12 cellular contexts compared by ENCODE assay signal in the genomic region with DNA sequence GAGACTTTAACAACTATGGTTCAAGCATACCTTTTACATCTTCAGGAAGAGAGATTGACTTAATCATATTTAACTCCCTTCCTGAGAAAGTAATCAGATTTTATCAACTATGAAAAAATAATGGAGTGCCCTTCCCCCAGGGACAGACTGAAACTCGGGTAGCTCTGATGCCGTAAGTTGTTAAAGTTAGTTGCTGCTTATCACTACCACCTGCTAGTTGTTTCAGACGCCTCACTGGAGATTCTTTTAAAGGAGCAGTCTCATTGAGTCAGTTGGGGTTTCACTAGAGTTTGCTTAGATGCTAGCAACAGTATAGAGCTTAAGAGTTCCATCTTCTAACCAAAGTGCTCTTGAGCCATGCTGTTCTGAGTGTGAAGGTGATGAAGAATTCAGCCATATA.
"Had no signal": no experiment of that assay in that cellular context is flagged by ENCODE, and none has a peak within 500 bp of the region (broad histone marks: within the 10 kb centered on the region; RNA-seq: fewer than 3 reads in every experiment).

No MANE protein-coding gene starts in this region.

- H3K27me3 Mint-ChIP-seq: activated CD8-positive, alpha-beta memory T cell treated with anti-CD3 and anti-CD28 coated beads, Interleukin-2, amount 10 ng/mL, durations not matched to agents 7 days and 5 days; dendritic cell treated with granulocyte-macrophage colony-stimulating factor and Interleukin-4, amounts not matched to agents 40 ng/mL and 50 ng/mL, for 4 days; stimulated activated naive CD8-positive, alpha-beta T cell treated with anti-CD3 and anti-CD28 coated beads, Interleukin-15, Interleukin-2, amounts not matched to agents 100 ng/mL and 50 ng/mL, for 24 hours had no signal

- ATAC-seq: activated CD4-positive, CD25-positive, alpha-beta regulatory T cell treated with anti-CD3 and anti-CD28 coated beads, Interleukin-2, amount 50 U/mL, for 24 hours; activated CD8-positive, alpha-beta memory T cell treated with anti-CD3 and anti-CD28 coated beads, Interleukin-2, amount 10 ng/mL, durations not matched to agents 7 days and 5 days; esophagus mucosa; left colon; upper lobe of right lung had no signal

- H3K4me3 Mint-ChIP-seq: activated CD8-positive, alpha-beta memory T cell treated with anti-CD3 and anti-CD28 coated beads, Interleukin-2, amount 10 ng/mL, durations not matched to agents 7 days and 5 days; dendritic cell treated with granulocyte-macrophage colony-stimulating factor and Interleukin-4, amounts not matched to agents 40 ng/mL and 50 ng/mL, for 4 days; stimulated activated naive CD8-positive, alpha-beta T cell treated with anti-CD3 and anti-CD28 coated beads, Interleukin-15, Interleukin-2, amounts not matched to agents 100 ng/mL and 50 ng/mL, for 24 hours had no signal

- H3K27ac Mint-ChIP-seq: activated CD8-positive, alpha-beta memory T cell treated with anti-CD3 and anti-CD28 coated beads, Interleukin-2, amount 10 ng/mL, durations not matched to agents 7 days and 5 days; dendritic cell treated with granulocyte-macrophage colony-stimulating factor and Interleukin-4, amounts not matched to agents 40 ng/mL and 50 ng/mL, for 4 days had no signal

- DNase-seq: activated CD8-positive, alpha-beta memory T cell treated with anti-CD3 and anti-CD28 coated beads, Interleukin-2, amount 10 ng/mL, durations not matched to agents 7 days and 5 days; activated naive CD4-positive, alpha-beta T cell; left colon; mammary epithelial cell; ovary; stimulated activated CD4-positive, alpha-beta T cell treated with anti-CD3 and anti-CD28 coated beads, Interleukin-4, amount 100 ng/mL, for 1 hour; stimulated activated CD8-positive, alpha-beta memory T cell treated with anti-CD3 and anti-CD28 coated beads, Interleukin-4, amount 100 ng/mL, for 48 hours; upper lobe of right lung had no signal

- H3K9me3 Mint-ChIP-seq: dendritic cell treated with granulocyte-macrophage colony-stimulating factor and Interleukin-4, amounts not matched to agents 40 ng/mL and 50 ng/mL, for 4 days; stimulated activated naive CD8-positive, alpha-beta T cell treated with anti-CD3 and anti-CD28 coated beads, Interleukin-15, Interleukin-2, amounts not matched to agents 100 ng/mL and 50 ng/mL, for 24 hours had no signal
